ENCODE assay signal across 3 cellular contexts in genomic region chr17:45370949-45371413, GRCh38.
TF ChIP-seq lines count a peak whose summit lies in the region.

No MANE protein-coding gene starts in this region.

TF ChIP-seq in A549, 52 proteins besides CTCF, POLR2A, EP300 and RAD21 (continues in another document):
- TF ChIP-seq ZFP36 (IDR thresholded peaks at IDR 0.05; ENCODE audit: borderline replicate concordance, partially characterized antibody), result peak; percentile 5
- TF ChIP-seq ATOH8 (CRISPR knock-in tag; IDR thresholded peaks at IDR 0.05; ENCODE audit: low read depth), result peak; percentile 61; the same call in 1 of the 2 replicates
- TF ChIP-seq CEBPB (IDR thresholded peaks at IDR 0.05), result peak in 1 of 2 experiments; percentile 76; a peak in 3 of 4 replicates
- no peak for TF ChIP-seq ELK1 (IDR thresholded peaks at IDR 0.05; ENCODE audit: low read depth, low read length)
- peak; percentile 90 for TF ChIP-seq HOXB13 (CRISPR knock-in tag; IDR thresholded peaks at IDR 0.05; ENCODE audit: low read depth)
- TF ChIP-seq HES2 (IDR thresholded peaks at IDR 0.05), result no peak
- TF ChIP-seq TFCP2L1 (CRISPR knock-in tag; IDR thresholded peaks at IDR 0.05), result 0 out of 2 replicates have a peak, but pooled peaks have one; percentile 65
- TF ChIP-seq JUN (IDR thresholded peaks at IDR 0.05), result no peak
- peak; percentile 63; the same call in 1 of the 2 replicates for TF ChIP-seq FOSB (CRISPR knock-in tag; IDR thresholded peaks at IDR 0.05)
- 0 out of 2 replicates have a peak, but pooled peaks have one; percentile 5 for TF ChIP-seq TP53 (CRISPR knock-in tag; IDR thresholded peaks at IDR 0.05)
- TF ChIP-seq MAX (IDR thresholded peaks at IDR 0.05), result no peak
- TF ChIP-seq CBX2 (IDR thresholded peaks at IDR 0.05; ENCODE audit: borderline replicate concordance, low read depth), result no peak
- no peak for TF ChIP-seq REST (IDR thresholded peaks at IDR 0.05)
- 0 out of 2 replicates have a peak, but pooled peaks have one; percentile 6 for TF ChIP-seq MYC (IDR thresholded peaks at IDR 0.05; ENCODE audit: borderline replicate concordance, low read length)

TF ChIP-seq in HEK293T, 16 proteins besides CTCF, POLR2A, EP300 and RAD21:
- peak; percentile 51; the same call in 1 of the 2 replicates for TF ChIP-seq L3MBTL2 (conservative IDR thresholded peaks at IDR 0.05)
- no peak for TF ChIP-seq LEF1 (IDR thresholded peaks at IDR 0.05; ENCODE audit: borderline replicate concordance)

TF ChIP-seq in GM12878, 131 proteins besides CTCF, POLR2A, EP300 and RAD21:
- TF ChIP-seq PAX5 (IDR thresholded peaks at IDR 0.05; ENCODE audit: borderline replicate concordance, low read depth, low read length), result no peak
- no peak for TF ChIP-seq RCOR1 (conservative IDR thresholded peaks at IDR 0.05; ENCODE audit: low read depth, low read length)
- 0 out of 4 replicates have a peak, but pooled peaks of 1 of the 2 experiments have one; percentile 30 for TF ChIP-seq SRF (IDR thresholded peaks at IDR 0.05; ENCODE audit: low read depth in 2 of 2, low read length in 2 of 2)
- no peak for TF ChIP-seq ZNF687 (IDR thresholded peaks at IDR 0.05)
- TF ChIP-seq TBL1XR1 (IDR thresholded peaks at IDR 0.05; ENCODE audit: low read depth, low read length), result no peak
- no peak for TF ChIP-seq E2F4 (IDR thresholded peaks at IDR 0.05; ENCODE audit: low read depth, low read length)
- TF ChIP-seq CBFB (IDR thresholded peaks at IDR 0.05; ENCODE audit: low read depth), result no peak
- TF ChIP-seq SUPT20H (IDR thresholded peaks at IDR 0.05; ENCODE audit: borderline replicate concordance, control insufficient read depth, low read depth, low read length), result no peak
- no peak for TF ChIP-seq JUND (IDR thresholded peaks at IDR 0.05; ENCODE audit: low read depth, low read length)
- peak; percentile 25; the same call in 1 of the 2 replicates for TF ChIP-seq SPI1 (IDR thresholded peaks at IDR 0.05; ENCODE audit: borderline replicate concordance, insufficient read depth, low read depth, low read length)
- no peak for TF ChIP-seq IRF5 (IDR thresholded peaks at IDR 0.05; ENCODE audit: borderline replicate concordance)
- no peak for TF ChIP-seq HSF1 (IDR thresholded peaks at IDR 0.05; ENCODE audit: low read depth, low read length)
- no peak for TF ChIP-seq MEF2A (IDR thresholded peaks at IDR 0.05; ENCODE audit: insufficient read depth, low read depth, low read length)
- TF ChIP-seq SIN3A (IDR thresholded peaks at IDR 0.05; ENCODE audit: low read depth, low read length), result no peak
